Comparison of ENCODE assay signal across 25 cellular contexts in genomic region chr22:20149257-20150250, GRCh38. TPM values are rescaled to one million over a fixed set of nuclear protein-coding genes. Genes with fewer than 3 reads are reported as not detected.
"Had no signal": no experiment of that assay in that cellular context is flagged by ENCODE, and none has a peak within 500 bp of the region (broad histone marks: within the 10 kb centered on the region; RNA-seq: fewer than 3 reads in every experiment).

No MANE protein-coding gene starts in this region.

- H3K9me3 ChIP-seq: esophagus squamous epithelium, heart right ventricle, lower lobe of right lung, neutrophil, pancreas, right lobe of liver, testis, tibial artery had no signal

- H3K36me3 ChIP-seq: lower lobe of right lung, neutrophil, pancreas, right lobe of liver had no signal

- DNase-seq: cortex of kidney; effector memory CD8-positive, alpha-beta T cell; erythroblast; esophagus squamous epithelium; foreskin melanocyte; glutamatergic neuron; heart right ventricle; hippocampal formation; left cardiac atrium; left ventricle myocardium superior; lower lobe of right lung; natural killer cell; pancreas; right lobe of liver; small intestine; stimulated activated CD4-positive, alpha-beta T cell treated with anti-CD3 and anti-CD28 coated beads, Interleukin-12 subunit alpha, Interleukin-12 subunit beta, amount 100 ng/mL, for 4 hours; stimulated activated CD4-positive, alpha-beta T cell treated with anti-CD3 and anti-CD28 coated beads, Interleukin-1b, Interleukin-23, amount 100 ng/mL, for 48 hours; stimulated activated CD4-positive, alpha-beta T cell treated with anti-CD3 and anti-CD28 coated beads, Interleukin-4, amount 100 ng/mL, for 1 hour; stimulated activated CD8-positive, alpha-beta memory T cell treated with anti-CD3 and anti-CD28 coated beads, Interleukin-4, amount 100 ng/mL, for 48 hours; stimulated activated naive CD4-positive, alpha-beta T cell; substantia nigra; testis; tibial artery had no signal

- ATAC-seq: effector memory CD8-positive, alpha-beta T cell; left cardiac atrium; left ventricle myocardium superior; natural killer cell; pancreas; right lobe of liver had no signal

- H3K27ac ChIP-seq: esophagus squamous epithelium, heart right ventricle, lower lobe of right lung, neutrophil, pancreas, right lobe of liver, testis, tibial artery had no signal

- H3K27me3 ChIP-seq: heart right ventricle, pancreas, right lobe of liver, testis had no signal

- H3K4me3 ChIP-seq: esophagus squamous epithelium, heart right ventricle, lower lobe of right lung, pancreas, right lobe of liver, testis, tibial artery had no signal

- H3K4me1 ChIP-seq: esophagus squamous epithelium, heart right ventricle, lower lobe of right lung, pancreas, right lobe of liver, tibial artery had no signal

RNA-seq across cellular contexts. Expression of gene CCDC188, which starts 1.3 kb away (rescaled TPM):
- total RNA-seq: right lobe of liver had no signal
- polyA plus RNA-seq: neural cell had no signal
